25 cellular contexts compared by ENCODE assay signal in genomic region chr11:66089067-66089466, GRCh38. TPM values are rescaled to one million over a fixed set of nuclear protein-coding genes. Genes with fewer than 3 reads are reported as not detected.
DNase-seq lines count a peak whose midpoint lies in the region; ATAC-seq and TF ChIP-seq lines count a peak whose summit lies in the region.
"Had no signal": no experiment of that assay in that cellular context is flagged by ENCODE, and none has a peak within 500 bp of the region (broad histone marks: within the 10 kb centered on the region; RNA-seq: fewer than 3 reads in every experiment).

No MANE protein-coding gene starts in this region.

- H2AFZ ChIP-seq in OCI-LY7 (ENCODE audit: low read length) = no peak overlapping the region
- H2AFZ ChIP-seq in neural cell (ENCODE audit: low read depth, low read length) = no peak overlapping the region
- H2AFZ ChIP-seq in neuronal stem cell (ENCODE audit: low read length) = no peak overlapping the region

- no peak overlapping the region for H3K4ac ChIP-seq in neuronal stem cell (ENCODE audit: low read length)

- peaks cover 50% of the 10 kb centered on the region for H3K4me1 ChIP-seq in CD8-positive, alpha-beta T cell (ENCODE audit: insufficient read depth, low read length)
- H3K4me1 ChIP-seq in OCI-LY7 (ENCODE audit: insufficient read depth, low read length, poor library complexity, severe bottlenecking) = peaks cover 52% of the 10 kb centered on the region
- H3K4me1 ChIP-seq in neuronal stem cell (ENCODE audit: control insufficient read depth in 2 of 2, insufficient read depth in 1 of 2, low read depth in 1 of 2, low read length in 2 of 2) = no peaks in the 10 kb centered on the region
- peaks cover 12% of the 10 kb centered on the region for H3K4me1 ChIP-seq in A673 (ENCODE audit: insufficient read depth, low read length, poor library complexity, severe bottlenecking)
- peaks cover under 1 to 16% (median 11%) of the 10 kb centered on the region in 4 donors for H3K4me1 ChIP-seq in stomach

- H2BK120ac ChIP-seq in neuronal stem cell (ENCODE audit: low read depth, low read length) = no peak overlapping the region

- H3K23ac ChIP-seq in neuronal stem cell (ENCODE audit: low read depth, low read length, poor library complexity) = no peak overlapping the region

- H3K9me3 ChIP-seq in CD8-positive, alpha-beta T cell (ENCODE audit: low read length) = no peaks in the 10 kb centered on the region
- H3K9me3 ChIP-seq in OCI-LY7 (ENCODE audit: low read length) (no peaks in the 10 kb centered on the region), neural cell (ENCODE audit: low read length) (no peaks in the 10 kb centered on the region), neuronal stem cell (replicated peaks in 1 of 2; ENCODE audit: control insufficient read depth in 2 of 2, insufficient read depth in 1 of 2, low read depth in 1 of 2, low read length in 2 of 2) (no peaks in the 10 kb centered on the region), A673 (ENCODE audit: low read depth, low read length, poor library complexity, severe bottlenecking) (no peaks in the 10 kb centered on the region), stomach (no peaks in the 10 kb centered on the region)
- H3K9me3 ChIP-seq: Peyer's patch had no signal

- no peak for TF ChIP-seq CTCF in activated CD8-positive, alpha-beta T cell treated with anti-CD3 and anti-CD28 coated beads for 36 hours (IDR thresholded peaks at IDR 0.05)
- TF ChIP-seq CTCF in CD8-positive, alpha-beta T cell (IDR thresholded peaks at IDR 0.05) = no peak
- no peak for TF ChIP-seq CTCF in OCI-LY7 (conservative IDR thresholded peaks at IDR 0.05; ENCODE audit: low read length)
- TF ChIP-seq CTCF in neural cell (IDR thresholded peaks at IDR 0.05; ENCODE audit: poor library complexity, severe bottlenecking) = no peak
- no peak for TF ChIP-seq CTCF in A673 (conservative IDR thresholded peaks at IDR 0.05; ENCODE audit: low read depth, low read length)
- TF ChIP-seq CTCF in stomach (IDR thresholded peaks at IDR 0.05) = no peak

- H3K4me1 Mint-ChIP-seq in activated CD8-positive, alpha-beta T cell treated with anti-CD3 and anti-CD28 coated beads for 36 hours (ENCODE audit: low read depth) = peaks cover 48% of the 10 kb centered on the region
- H3K4me1 Mint-ChIP-seq in activated CD8-positive, alpha-beta T cell treated with anti-CD3 and anti-CD28 coated beads, Interleukin-2, amount 10 ng/mL, durations not matched to agents 7 days and 5 days (ENCODE audit: low read depth) = peaks cover 14% of the 10 kb centered on the region
- H3K4me1 Mint-ChIP-seq in CD8-positive, alpha-beta T cell (ENCODE audit: low read depth) = peaks cover 66% of the 10 kb centered on the region

- H3K9me2 ChIP-seq in OCI-LY7 (ENCODE audit: insufficient read depth, low read length) = no peaks in the 10 kb centered on the region
- H3K9me2 ChIP-seq in neural cell (ENCODE audit: insufficient read depth, low read length) = no peaks in the 10 kb centered on the region

- peak; percentile 91 for TF ChIP-seq EP300 in neural cell (conservative IDR thresholded peaks at IDR 0.05; ENCODE audit: poor library complexity, severe bottlenecking)
- no peak for TF ChIP-seq EP300 in stomach (IDR thresholded peaks at IDR 0.05)

- H3K27me3 ChIP-seq in CD8-positive, alpha-beta T cell (ENCODE audit: insufficient read depth, low read length) = no peaks in the 10 kb centered on the region
- H3K27me3 ChIP-seq in neural cell (ENCODE audit: insufficient read depth, low read depth, low read length) = no peaks in the 10 kb centered on the region
- no peaks in the 10 kb centered on the region for H3K27me3 ChIP-seq in neuronal stem cell (ENCODE audit: control insufficient read depth in 3 of 3, insufficient read depth in 3 of 3, low read depth in 1 of 3, low read length in 3 of 3)
- no peaks in the 10 kb centered on the region for H3K27me3 ChIP-seq in A673 (replicated peaks; ENCODE audit: insufficient read depth, low read depth, low read length, poor library complexity)
- no peaks in the 10 kb centered on the region for H3K27me3 ChIP-seq in stomach
- H3K27me3 ChIP-seq: BLaER1, Peyer's patch had no signal

- H4K91ac ChIP-seq in neuronal stem cell (ENCODE audit: low read depth, low read length, poor library complexity) = no peak overlapping the region

- H3K4me3 ChIP-seq in CD8-positive, alpha-beta T cell (ENCODE audit: low read depth, low read length) = no peak overlapping the region
- H3K4me3 ChIP-seq in OCI-LY7 (ENCODE audit: low read depth, low read length, poor library complexity, severe bottlenecking) (no peak overlapping the region), neural cell (ENCODE audit: low read length) (peak overlapping the region; percentile 0), neuronal stem cell (ENCODE audit: low read length in 2 of 2) (no peak overlapping the region), A673 (ENCODE audit: low read depth, low read length, poor library complexity, severe bottlenecking) (no peak overlapping the region), stomach (no peak overlapping the region)
- H3K4me3 ChIP-seq: BLaER1, Peyer's patch, SK-N-MC had no signal

- no peaks in the 10 kb centered on the region for H3K79me1 ChIP-seq in neuronal stem cell (ENCODE audit: low read depth, low read length)

- H3K27ac Mint-ChIP-seq in activated CD8-positive, alpha-beta T cell treated with anti-CD3 and anti-CD28 coated beads for 36 hours = peak overlapping the region; percentile 29
- no peak overlapping the region for H3K27ac Mint-ChIP-seq in activated CD8-positive, alpha-beta T cell treated with anti-CD3 and anti-CD28 coated beads, Interleukin-2, amount 10 ng/mL, durations not matched to agents 7 days and 5 days
- peak overlapping the region; percentile 78 for H3K27ac Mint-ChIP-seq in CD8-positive, alpha-beta T cell

- no peak overlapping the region for H4K8ac ChIP-seq in neuronal stem cell (ENCODE audit: low read depth, low read length)

- POLR2A ChIA-PET in activated CD8-positive, alpha-beta T cell treated with anti-CD3 and anti-CD28 coated beads for 36 hours (lab: Charles Lee) = interaction anchor here (1.0 kb wide), 1 partner anchor 26 kb away, joined by 4 read pairs; no protein-coding TSS in a partner anchor
- POLR2A ChIA-PET in activated CD8-positive, alpha-beta T cell treated with anti-CD3 and anti-CD28 coated beads, Interleukin-2, amount 10 ng/mL, durations not matched to agents 7 days and 5 days (lab: Charles Lee) = interaction anchor here (0.6 to 1.2 kb wide), 4 partner anchors 13 to 37 kb away, joined by 3 read pairs; partner anchors contain the start of gene SF3B2
- POLR2A ChIA-PET in CD8-positive, alpha-beta T cell (lab: Charles Lee) = interaction anchor here (0.7 to 1.4 kb wide), 3 partner anchors 8 to 37 kb away, joined by 3 to 4 read pairs (median 4); no protein-coding TSS in a partner anchor
- POLR2A ChIA-PET in OCI-LY7 (lab: Charles Lee) = interaction anchor here (1.0 to 1.9 kb wide), 5 partner anchors 8 to 22 kb away, joined by 3 to 10 read pairs (median 3); no protein-coding TSS in a partner anchor
- POLR2A ChIA-PET in A673 (lab: Charles Lee; ENCODE audit: low non-redundant PET) = no interaction called here

- H2BK15ac ChIP-seq in neuronal stem cell (ENCODE audit: low read length) = no peak overlapping the region

- TF ChIP-seq RAD21 in neural cell (conservative IDR thresholded peaks at IDR 0.05) = no peak

- H3K27me3 Mint-ChIP-seq in activated CD8-positive, alpha-beta T cell treated with anti-CD3 and anti-CD28 coated beads for 36 hours = no peaks in the 10 kb centered on the region
- H3K27me3 Mint-ChIP-seq in activated CD8-positive, alpha-beta T cell treated with anti-CD3 and anti-CD28 coated beads, Interleukin-2, amount 10 ng/mL, durations not matched to agents 7 days and 5 days (ENCODE audit: low read depth) = no peaks in the 10 kb centered on the region
- no peaks in the 10 kb centered on the region for H3K27me3 Mint-ChIP-seq in CD8-positive, alpha-beta T cell (ENCODE audit: low read depth)
- H3K27me3 Mint-ChIP-seq: CD4-positive, CD25-positive, alpha-beta regulatory T cell; IgD-negative memory B cell had no signal

- no peak for ATAC-seq in activated CD8-positive, alpha-beta T cell treated with anti-CD3 and anti-CD28 coated beads for 36 hours
- ATAC-seq in activated CD8-positive, alpha-beta T cell treated with anti-CD3 and anti-CD28 coated beads, Interleukin-2, amount 10 ng/mL, durations not matched to agents 7 days and 5 days = no peak
- ATAC-seq in CD8-positive, alpha-beta T cell = no peak

- H3K14ac ChIP-seq in neuronal stem cell (ENCODE audit: low read length) = no peak overlapping the region

- H3K9me3 Mint-ChIP-seq in activated CD8-positive, alpha-beta T cell treated with anti-CD3 and anti-CD28 coated beads for 36 hours = peaks cover 2% of the 10 kb centered on the region
- H3K9me3 Mint-ChIP-seq in activated CD8-positive, alpha-beta T cell treated with anti-CD3 and anti-CD28 coated beads, Interleukin-2, amount 10 ng/mL, durations not matched to agents 7 days and 5 days (ENCODE audit: insufficient read depth) = no peaks in the 10 kb centered on the region
- H3K9me3 Mint-ChIP-seq in CD8-positive, alpha-beta T cell = no peaks in the 10 kb centered on the region
- H3K9me3 Mint-ChIP-seq: IgD-negative memory B cell had no signal

- CTCF ChIA-PET in activated CD8-positive, alpha-beta T cell treated with anti-CD3 and anti-CD28 coated beads for 36 hours (lab: Charles Lee) = interaction anchor here (0.7 to 1.4 kb wide), 4 partner anchors 10 to 29 kb away, joined by 3 to 6 read pairs (median 3); no protein-coding TSS in a partner anchor
- CTCF ChIA-PET in activated CD8-positive, alpha-beta T cell treated with anti-CD3 and anti-CD28 coated beads, Interleukin-2, amount 10 ng/mL, durations not matched to agents 7 days and 5 days (lab: Charles Lee) = interaction anchor here (0.8 to 1.5 kb wide), 5 partner anchors 10 to 297 kb away, joined by 3 to 4 read pairs (median 3); no protein-coding TSS in a partner anchor
- CTCF ChIA-PET in CD8-positive, alpha-beta T cell (lab: Charles Lee) = interaction anchor here (0.7 to 1.7 kb wide), 3 partner anchors 20 to 46 kb away, joined by 3 read pairs; no protein-coding TSS in a partner anchor
- CTCF ChIA-PET in OCI-LY7 (lab: Charles Lee; ENCODE audit: unreplicated experiment) (interaction anchor here (0.6 kb wide), 2 partner anchors 309 to 431 kb away, joined by 3 read pairs; no protein-coding TSS in a partner anchor), A673 (lab: Charles Lee) (no interaction called here)

- H3K9ac ChIP-seq in neural cell (ENCODE audit: low read length) (no peak overlapping the region), neuronal stem cell (ENCODE audit: low read depth, low read length, poor library complexity) (no peak overlapping the region)
- H3K9ac ChIP-seq: BLaER1, KMS-11 had no signal

- no peak overlapping the region for H3K4me3 Mint-ChIP-seq in activated CD8-positive, alpha-beta T cell treated with anti-CD3 and anti-CD28 coated beads for 36 hours
- no peak overlapping the region for H3K4me3 Mint-ChIP-seq in activated CD8-positive, alpha-beta T cell treated with anti-CD3 and anti-CD28 coated beads, Interleukin-2, amount 10 ng/mL, durations not matched to agents 7 days and 5 days
- H3K4me3 Mint-ChIP-seq in CD8-positive, alpha-beta T cell = no peak overlapping the region

- no peak overlapping the region for H2BK5ac ChIP-seq in neuronal stem cell (ENCODE audit: low read length)

- H3K18ac ChIP-seq in neuronal stem cell (ENCODE audit: low read length) = no peak overlapping the region

- no peak for DNase-seq in activated CD8-positive, alpha-beta T cell treated with anti-CD3 and anti-CD28 coated beads for 36 hours
- no peak for DNase-seq in activated CD8-positive, alpha-beta T cell treated with anti-CD3 and anti-CD28 coated beads, Interleukin-2, amount 10 ng/mL, durations not matched to agents 7 days and 5 days
- DNase-seq in CD8-positive, alpha-beta T cell = no peak
- DNase-seq in OCI-LY7 (ENCODE audit: low spot score) = no peak
- DNase-seq in neuronal stem cell (ENCODE audit: low spot score) = no peak
- no peak for DNase-seq in A673 (ENCODE audit: low spot score)
- no peak for DNase-seq in stomach
- DNase-seq: 8988T; CD4-positive, CD25-positive, alpha-beta regulatory T cell; DMS 273 treated with DMSO at 0.1 percent for 48 hours; DMS79 treated with DMSO at 0.1 percent for 48 hours; HCEC 1CT; MM.1S; NCI-H2029 treated with DMSO at 0.1 percent for 48 hours; NCI-H2227 treated with DMSO at 0.1 percent for 48 hours; NCI-H526 treated with DMSO at 0.1 percent for 48 hours; OCI-M1; Peyer's patch; SHP77 treated with DMSO at 0.1 percent for 48 hours had no signal

- no peak overlapping the region for H2AK5ac ChIP-seq in neuronal stem cell (ENCODE audit: low read depth, low read length)

- H3K4me2 ChIP-seq in OCI-LY7 (ENCODE audit: low read length) (peak overlapping the region; percentile 80; the same call in 1 of the 2 replicates), neural cell (ENCODE audit: low read length) (no peak overlapping the region), neuronal stem cell (ENCODE audit: insufficient read depth, low read length, poor library complexity, severe bottlenecking) (no peak overlapping the region)
- H3K4me2 ChIP-seq: KMS-11 had no signal

- TF ChIP-seq POLR2A in stomach (IDR thresholded peaks at IDR 0.05) = no peak

- H3K36me3 ChIP-seq in CD8-positive, alpha-beta T cell (ENCODE audit: insufficient read depth, low read length) = no peaks in the 10 kb centered on the region
- H3K36me3 ChIP-seq in OCI-LY7 (ENCODE audit: insufficient read depth, low read length) (peaks cover 4% of the 10 kb centered on the region; the same call in 1 of the 2 replicates), neural cell (ENCODE audit: insufficient read depth, low read length) (no peaks in the 10 kb centered on the region), neuronal stem cell (replicated peaks in 1 of 2; ENCODE audit: control insufficient read depth in 2 of 2, insufficient read depth in 2 of 2, low read length in 2 of 2) (no peaks in the 10 kb centered on the region), A673 (ENCODE audit: insufficient read depth, low read length, poor library complexity, severe bottlenecking) (no peaks in the 10 kb centered on the region), stomach (no peaks in the 10 kb centered on the region)
- H3K36me3 ChIP-seq: Peyer's patch had no signal

- H3F3A ChIP-seq in neural cell (ENCODE audit: insufficient read depth, low read length, poor library complexity, severe bottlenecking) = no peaks in the 10 kb centered on the region

- intact Hi-C loops in activated CD8-positive, alpha-beta T cell treated with anti-CD3 and anti-CD28 coated beads for 36 hours (cut with micrococcal nuclease) = no loop called here
- intact Hi-C loops in CD8-positive, alpha-beta T cell (cut with DNase I, micrococcal nuclease) = no loop called here
- intact Hi-C loops in OCI-LY7 (cut with micrococcal nuclease; ENCODE audit: unreplicated experiment) (no loop called here), A673 (cut with micrococcal nuclease; ENCODE audit: unreplicated experiment) (no loop called here), stomach (cut with DNase I; ENCODE audit: low total_unique reads) (no loop called here)

- H3K79me2 ChIP-seq in OCI-LY7 (ENCODE audit: insufficient read depth, low read depth, low read length) (peaks cover 59% of the 10 kb centered on the region), neural cell (replicated peaks; ENCODE audit: insufficient read depth, low read length) (peaks cover 17% of the 10 kb centered on the region)

- no peak overlapping the region for H3K27ac ChIP-seq in CD8-positive, alpha-beta T cell (ENCODE audit: low read depth, low read length)
- H3K27ac ChIP-seq in OCI-LY7 (ENCODE audit: low read depth, low read length, poor library complexity, severe bottlenecking) = no peak overlapping the region
- H3K27ac ChIP-seq in neural cell (ENCODE audit: low read length) = no peak overlapping the region
- H3K27ac ChIP-seq in neuronal stem cell (replicated peaks; ENCODE audit: low read length) = no peak overlapping the region
- no peak overlapping the region for H3K27ac ChIP-seq in A673 (ENCODE audit: low read depth, low read length, poor library complexity, severe bottlenecking)
- no peak overlapping the region for H3K27ac ChIP-seq in stomach
- H3K27ac ChIP-seq: BLaER1, KMS-11, Peyer's patch, SK-N-MC had no signal

- BruUV-seq in OCI-LY7 (replicated peaks; lab: Mats Ljungman, UMichigan) (no TSS peak), A673 (replicated peaks; lab: Mats Ljungman, UMichigan) (no TSS peak)

- H2BK12ac ChIP-seq in neuronal stem cell (ENCODE audit: low read length) = no peak overlapping the region

- H4K20me1 ChIP-seq in OCI-LY7 (ENCODE audit: insufficient read depth, low read length) = no peaks in the 10 kb centered on the region
- H4K20me1 ChIP-seq in neural cell (ENCODE audit: insufficient read depth) = no peaks in the 10 kb centered on the region

- no CpG with 5 or more reads among the region's 3 CpGs for WGBS in neuronal stem cell (ENCODE audit: extremely low coverage in 2 of 2, insufficient read length in 2 of 2, insufficient replicate concordance in 1 of 2), 2 donors
- 86 to 93% (median 89%) methylated on average over 3 of the region's 3 CpGs for WGBS in stomach, 5 donors

- peaks cover 20% of the 10 kb centered on the region for H3K36me3 Mint-ChIP-seq in activated CD8-positive, alpha-beta T cell treated with anti-CD3 and anti-CD28 coated beads for 36 hours (ENCODE audit: low read depth)
- peaks cover 24% of the 10 kb centered on the region for H3K36me3 Mint-ChIP-seq in activated CD8-positive, alpha-beta T cell treated with anti-CD3 and anti-CD28 coated beads, Interleukin-2, amount 10 ng/mL, durations not matched to agents 7 days and 5 days (ENCODE audit: low read depth)
- peaks cover 21% of the 10 kb centered on the region for H3K36me3 Mint-ChIP-seq in CD8-positive, alpha-beta T cell
- H3K36me3 Mint-ChIP-seq: IgD-negative memory B cell had no signal

RNA-seq across cellular contexts. Expression of gene PACS1, which starts 19.0 kb away (rescaled TPM):
- total RNA-seq in activated CD8-positive, alpha-beta T cell treated with anti-CD3 and anti-CD28 coated beads for 36 hours = 10 to 100 TPM; 76.3 to 78.3 TPM
- 10 to 100 TPM; 84.6 to 91.6 TPM for total RNA-seq in activated CD8-positive, alpha-beta T cell treated with anti-CD3 and anti-CD28 coated beads, Interleukin-2, amount 10 ng/mL, durations not matched to agents 7 days and 5 days
- total RNA-seq in CD8-positive, alpha-beta T cell = 100 to 1,000 TPM; 161 to 176 TPM
- 21.2 and 23.7 TPM in 2 replicates for total RNA-seq in OCI-LY7 (2014; rRNA removed; shearing (Covaris generic))
- total RNA-seq in OCI-LY7 (2022) (50.5 and 52.5 TPM in 2 replicates), A673 (2021) (75.7 and 79.1 TPM in 2 replicates), stomach (100 to 1,000 TPM in 2 of 5 donors, 10 to 100 TPM in 3; 47.0 to 269 (median 57.4) TPM)
- polyA plus RNA-seq in neural cell (12.1 and 14.4 TPM in 2 replicates), stomach (10 to 100 TPM; 14.7 to 24.3 (median 18.2) TPM)
- 55.0 and 58.7 TPM in 2 replicates for polyA minus RNA-seq in neural cell
- 20.7 TPM for polyA plus RNA-seq in neuronal stem cell (2013, experiment 1 of 2)
- 21.7 TPM for polyA plus RNA-seq in neuronal stem cell (2013, experiment 2 of 2)

RNA-seq across cellular contexts. Expression of gene SF3B2, which starts 36.9 kb away (rescaled TPM):
- total RNA-seq in activated CD8-positive, alpha-beta T cell treated with anti-CD3 and anti-CD28 coated beads for 36 hours = 100 to 1,000 TPM; 255 to 278 TPM
- 100 to 1,000 TPM; 241 to 253 TPM for total RNA-seq in activated CD8-positive, alpha-beta T cell treated with anti-CD3 and anti-CD28 coated beads, Interleukin-2, amount 10 ng/mL, durations not matched to agents 7 days and 5 days
- 100 to 1,000 TPM; 196 to 217 TPM for total RNA-seq in CD8-positive, alpha-beta T cell
- 185 and 191 TPM in 2 replicates for total RNA-seq in OCI-LY7 (2014; rRNA removed; shearing (Covaris generic))
- 251 and 260 TPM in 2 replicates for total RNA-seq in OCI-LY7 (2022)
- polyA plus RNA-seq in neural cell = 121 and 145 TPM in 2 replicates
- 162 and 165 TPM in 2 replicates for polyA minus RNA-seq in neural cell
- 125 TPM for polyA plus RNA-seq in neuronal stem cell (2013, experiment 1 of 2)
- 126 TPM for polyA plus RNA-seq in neuronal stem cell (2013, experiment 2 of 2)
- 357 and 358 TPM in 2 replicates for total RNA-seq in A673 (2021)
- 100 to 1,000 TPM in 4 of 5 donors, 10 to 100 TPM in 1; 52.7 to 366 (median 164) TPM for total RNA-seq in stomach
- polyA plus RNA-seq in stomach = 100 to 1,000 TPM in 1 of 3 donors, 10 to 100 TPM in 2; 71.4 to 110 (median 99.9) TPM

RNA-seq across cellular contexts. Expression of gene GAL3ST3, which starts 40.1 kb away (rescaled TPM):
- total RNA-seq in activated CD8-positive, alpha-beta T cell treated with anti-CD3 and anti-CD28 coated beads for 36 hours = 1 to 10 TPM in 1 of 2 experiments, under 1 TPM in 1; 0.51 to 1.0 TPM
- total RNA-seq in activated CD8-positive, alpha-beta T cell treated with anti-CD3 and anti-CD28 coated beads, Interleukin-2, amount 10 ng/mL, durations not matched to agents 7 days and 5 days = not detected
- total RNA-seq in CD8-positive, alpha-beta T cell = not detected
- total RNA-seq in OCI-LY7 (2014; rRNA removed; shearing (Covaris generic)) = not detected in 2 replicates
- total RNA-seq in OCI-LY7 (2022) (not detected in 2 replicates), A673 (2021) (1.8 and 2.0 TPM in 2 replicates), stomach (not detected)
- polyA plus RNA-seq in neural cell (16.7 and 17.2 TPM in 2 replicates), stomach (not detected)
- polyA minus RNA-seq in neural cell = 17.5 and 22.6 TPM in 2 replicates
- polyA plus RNA-seq in neuronal stem cell (2013, experiment 1 of 2) = 24.0 TPM
- polyA plus RNA-seq in neuronal stem cell (2013, experiment 2 of 2) = 23.0 TPM
- total RNA-seq: CD4-positive, CD25-positive, alpha-beta regulatory T cell; NCI-H460; Peyer's patch had no signal
- polyA plus RNA-seq: CD4-positive, CD25-positive, alpha-beta regulatory T cell; IgD-negative memory B cell had no signal
